In the genomic region with DNA sequence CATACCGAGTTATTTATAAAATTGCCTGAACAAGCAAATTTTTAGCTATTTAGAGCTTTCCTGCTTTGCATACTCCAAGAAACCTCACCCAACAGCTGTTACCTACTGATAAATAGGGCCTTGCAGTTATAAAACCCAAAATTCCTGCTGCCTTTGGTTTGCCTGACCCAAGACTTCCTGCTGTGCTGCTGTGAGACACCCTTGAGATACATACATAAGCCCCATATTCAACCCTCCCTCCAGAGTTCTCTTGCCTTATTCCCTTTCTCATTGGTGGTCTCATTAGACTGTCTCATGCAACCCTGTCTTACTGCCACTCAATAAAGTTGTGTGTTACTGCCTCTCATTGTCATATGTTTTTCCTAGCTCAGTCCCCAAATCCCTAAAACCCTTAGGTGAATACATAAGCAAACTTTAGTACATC, we compare ENCODE assay signal across 14 cellular contexts.
DNase-seq lines count a peak whose midpoint lies in the region; ATAC-seq, FAIRE-seq and TF ChIP-seq lines count a peak whose summit lies in the region.
"Had no signal": no experiment of that assay in that cellular context is flagged by ENCODE, and none has a peak within 500 bp of the region (broad histone marks: within the 10 kb centered on the region; RNA-seq: fewer than 3 reads in every experiment).

No MANE protein-coding gene starts in this region.

- H3K4me3 ChIP-seq in CD8-positive, alpha-beta memory T cell (ENCODE audit: low read length), result no peak overlapping the region
- peak overlapping the region; percentile 42 for H3K4me3 ChIP-seq in K562
- H3K4me3 ChIP-seq: GM12878 had no signal

- TF ChIP-seq POLR2A in K562 (conservative IDR thresholded peaks at IDR 0.05), result peak; percentile 65

- H3K27me3 ChIP-seq in CD8-positive, alpha-beta memory T cell (ENCODE audit: insufficient read depth, low read length, poor library complexity, severe bottlenecking), result no peaks in the 10 kb centered on the region
- no peaks in the 10 kb centered on the region for H3K27me3 ChIP-seq in K562 (ENCODE audit: control insufficient read depth in 2 of 2, insufficient read depth in 2 of 2, low read length in 2 of 2)

- in situ Hi-C loops in K562 (cut with MboI), result no loop called here

- no peak for TF ChIP-seq CTCF in K562 (IDR thresholded peaks at IDR 0.05 in 2 of 3, conservative IDR thresholded peaks at IDR 0.05 in 1 of 3; ENCODE audit: insufficient read depth in 2 of 3, low read depth in 1 of 3, low read length in 3 of 3)

- no peaks in the 10 kb centered on the region for H3K4me1 ChIP-seq in CD8-positive, alpha-beta memory T cell (ENCODE audit: insufficient read depth, low read length)
- peaks cover 3 to 5% of the 10 kb centered on the region in 2 experiments; a peak in 1 of 5 replicates for H3K4me1 ChIP-seq in K562 (replicated peaks in 1 of 2; ENCODE audit: control insufficient read depth in 2 of 2, insufficient read depth in 2 of 2, low read length in 2 of 2)

- H3K9me3 Mint-ChIP-seq in CD8-positive, alpha-beta memory T cell, result peaks cover 12 to 35% (median 18%) of the 10 kb centered on the region in 5 donors

- no peaks in the 10 kb centered on the region for H3K4me1 Mint-ChIP-seq in CD8-positive, alpha-beta memory T cell
- H3K4me1 Mint-ChIP-seq: IgD-negative memory B cell had no signal

- POLR2A ChIA-PET in CD8-positive, alpha-beta memory T cell (lab: Charles Lee), result no interaction called here
- POLR2A ChIA-PET in K562 (lab: Yijun Ruan, JAX), result interaction anchor here (0.8 to 2.4 kb wide), 8 partner anchors 9 to 76 kb away, joined by 3 to 13 read pairs (median 5); no protein-coding TSS in a partner anchor

- peak overlapping the region; percentile 78 for H3K4me2 ChIP-seq in K562 (ENCODE audit: insufficient read depth, low read length)

- no TSS peak for BruUV-seq in K562 (replicated peaks; lab: Mats Ljungman, UMichigan)

- peak overlapping the region in 1 of 2 experiments; percentile 71; a peak in 2 of 4 replicates for H3K9ac ChIP-seq in K562 (ENCODE audit: insufficient read depth in 1 of 2, low read depth in 2 of 2, low read length in 2 of 2)

- H3K36me3 Mint-ChIP-seq in CD8-positive, alpha-beta memory T cell, result peaks cover 0 to 19% (median 0%) of the 10 kb centered on the region in 3 donors

- peaks cover 93% of the 10 kb centered on the region for H3K79me2 ChIP-seq in K562 (ENCODE audit: control insufficient read depth, insufficient read depth, low read length)

- no peaks in the 10 kb centered on the region for H3K27me3 Mint-ChIP-seq in CD8-positive, alpha-beta memory T cell
- H3K27me3 Mint-ChIP-seq: IgD-negative memory B cell had no signal

- H3K9me3 ChIP-seq in CD8-positive, alpha-beta memory T cell (ENCODE audit: low read length), result peaks cover 5% of the 10 kb centered on the region
- H3K9me3 ChIP-seq in K562 (replicated peaks; ENCODE audit: control insufficient read depth, insufficient read depth, low read depth, low read length), result no peaks in the 10 kb centered on the region

- CTCF ChIA-PET in CD8-positive, alpha-beta memory T cell (lab: Charles Lee), result no interaction called here
- CTCF ChIA-PET in K562 (lab: Yijun Ruan, JAX; ENCODE audit: low intra/inter-chr PET ratio), result no interaction called here

- H4K20me1 ChIP-seq in K562 (replicated peaks; ENCODE audit: control insufficient read depth, insufficient read depth, low read length), result no peaks in the 10 kb centered on the region

- no peak for TF ChIP-seq RAD21 in K562 (CRISPR knock-in tag; conservative IDR thresholded peaks at IDR 0.05 in 1 of 2, IDR thresholded peaks at IDR 0.05 in 1 of 2)

- peak overlapping the region in 1 of 8 donors; percentile 16 for H3K27ac Mint-ChIP-seq in CD8-positive, alpha-beta memory T cell
- H3K27ac Mint-ChIP-seq: IgD-negative memory B cell had no signal

- FAIRE-seq in K562 (lab: Jason Lieb, UNC), result peak; percentile 85
- no peak for FAIRE-seq in HTR-8/SVneo (lab: Jason Lieb, UNC)
- FAIRE-seq: GM12878, GM18507 had no signal

- H3K36me3 ChIP-seq in CD8-positive, alpha-beta memory T cell (ENCODE audit: insufficient read depth, low read length), result no peaks in the 10 kb centered on the region
- peaks cover 7% of the 10 kb centered on the region; the same call in 2 of the 3 replicates for H3K36me3 ChIP-seq in K562 (ENCODE audit: control insufficient read depth, insufficient read depth, low read length)

- peak overlapping the region; percentile 55 for H3K27ac ChIP-seq in CD8-positive, alpha-beta memory T cell (ENCODE audit: low read depth, low read length)
- peak overlapping the region; percentile 88 for H3K27ac ChIP-seq in K562 (ENCODE audit: extremely low read depth, low read depth, low read length)

- WGBS in K562 (ENCODE audit: insufficient coverage, low coverage, missing lambda C conversion rate), result 0% methylated on average over 1 of the region's 1 CpG

- ATAC-seq in K562 (peak; percentile 76), HG03571 (IDR thresholded peaks at IDR 0.05; ENCODE audit: unreplicated experiment) (no peak)
- ATAC-seq: GM12878 had no signal

- H3K4me3 Mint-ChIP-seq in CD8-positive, alpha-beta memory T cell, result no peak overlapping the region

- H2AFZ ChIP-seq in K562 (ENCODE audit: low read depth, low read length), result no peak overlapping the region

- no peaks in the 10 kb centered on the region for H3K9me1 ChIP-seq in K562 (ENCODE audit: control insufficient read depth, insufficient read depth, low read length)

- intact Hi-C loops in K562 (cut with micrococcal nuclease), result loop anchor here (2.0 kb wide), 1 partner anchor 71 kb away; no protein-coding TSS in a partner anchor

- DNase-seq in CD8-positive, alpha-beta memory T cell, result no peak
- DNase-seq in NAMALWA (ENCODE audit: low spot score), result peak; percentile 72
- DNase-seq in RPMI8226, result peak; percentile 85
- peak; percentile 38 to 90 (median 59) for DNase-seq in K562 (ENCODE audit: extremely low read depth in 1 of 4, low spot score in 3 of 4)
- no peak for DNase-seq in HTR-8/SVneo (ENCODE audit: insufficient read length, low spot score)
- DNase-seq in H4 (ENCODE audit: low spot score), result no peak
- DNase-seq in activated naive CD4-positive, alpha-beta T cell treated with anti-CD3 and anti-CD28 coated beads, Interleukin-2, amount 50 U/mL, for 16 hours, result no peak
- DNase-seq: Calu3, DMS 273 treated with DMSO at 0.1 percent for 48 hours, H7 had no signal

- TF ChIP-seq EP300 in K562 (IDR thresholded peaks at IDR 0.05; ENCODE audit: low read length), result peak; percentile 66; the same call in 1 of the 2 replicates

TF ChIP-seq in K562, 482 proteins besides CTCF, POLR2A, EP300 and RAD21 (continues in another document):
- TF ChIP-seq MAFK (IDR thresholded peaks at IDR 0.05; ENCODE audit: low read length), result peak; percentile 64; the same call in 1 of the 2 replicates
- peak; percentile 50 for TF ChIP-seq NEUROD1 (IDR thresholded peaks at IDR 0.05; ENCODE audit: borderline replicate concordance, low read depth, low read length, partially characterized antibody)
- TF ChIP-seq, protein P1, sequence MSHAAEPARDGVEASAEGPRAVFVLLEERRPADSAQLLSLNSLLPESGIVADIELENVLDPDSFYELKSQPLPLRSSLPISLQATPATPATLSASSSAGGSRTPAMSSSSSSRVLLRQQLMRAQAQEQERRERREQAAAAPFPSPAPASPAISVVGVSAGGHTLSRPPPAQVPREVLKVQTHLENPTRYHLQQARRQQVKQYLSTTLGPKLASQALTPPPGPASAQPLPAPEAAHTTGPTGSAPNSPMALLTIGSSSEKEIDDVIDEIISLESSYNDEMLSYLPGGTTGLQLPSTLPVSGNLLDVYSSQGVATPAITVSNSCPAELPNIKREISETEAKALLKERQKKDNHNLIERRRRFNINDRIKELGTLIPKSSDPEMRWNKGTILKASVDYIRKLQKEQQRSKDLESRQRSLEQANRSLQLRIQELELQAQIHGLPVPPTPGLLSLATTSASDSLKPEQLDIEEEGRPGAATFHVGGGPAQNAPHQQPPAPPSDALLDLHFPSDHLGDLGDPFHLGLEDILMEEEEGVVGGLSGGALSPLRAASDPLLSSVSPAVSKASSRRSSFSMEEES (CRISPR knock-in tag; IDR thresholded peaks at IDR 0.05), result no peak
- TF ChIP-seq GATAD2A (IDR thresholded peaks at IDR 0.05), result 0 out of 2 replicates have a peak, but pooled peaks have one; percentile 26
- peak; percentile 86 for TF ChIP-seq C11orf30 (IDR thresholded peaks at IDR 0.05; ENCODE audit: low read depth)
- peak in 1 of 2 experiments; percentile 76; a peak in 1 of 4 replicates for TF ChIP-seq TEAD1 (CRISPR knock-in tag; IDR thresholded peaks at IDR 0.05)
- TF ChIP-seq, protein P2, sequence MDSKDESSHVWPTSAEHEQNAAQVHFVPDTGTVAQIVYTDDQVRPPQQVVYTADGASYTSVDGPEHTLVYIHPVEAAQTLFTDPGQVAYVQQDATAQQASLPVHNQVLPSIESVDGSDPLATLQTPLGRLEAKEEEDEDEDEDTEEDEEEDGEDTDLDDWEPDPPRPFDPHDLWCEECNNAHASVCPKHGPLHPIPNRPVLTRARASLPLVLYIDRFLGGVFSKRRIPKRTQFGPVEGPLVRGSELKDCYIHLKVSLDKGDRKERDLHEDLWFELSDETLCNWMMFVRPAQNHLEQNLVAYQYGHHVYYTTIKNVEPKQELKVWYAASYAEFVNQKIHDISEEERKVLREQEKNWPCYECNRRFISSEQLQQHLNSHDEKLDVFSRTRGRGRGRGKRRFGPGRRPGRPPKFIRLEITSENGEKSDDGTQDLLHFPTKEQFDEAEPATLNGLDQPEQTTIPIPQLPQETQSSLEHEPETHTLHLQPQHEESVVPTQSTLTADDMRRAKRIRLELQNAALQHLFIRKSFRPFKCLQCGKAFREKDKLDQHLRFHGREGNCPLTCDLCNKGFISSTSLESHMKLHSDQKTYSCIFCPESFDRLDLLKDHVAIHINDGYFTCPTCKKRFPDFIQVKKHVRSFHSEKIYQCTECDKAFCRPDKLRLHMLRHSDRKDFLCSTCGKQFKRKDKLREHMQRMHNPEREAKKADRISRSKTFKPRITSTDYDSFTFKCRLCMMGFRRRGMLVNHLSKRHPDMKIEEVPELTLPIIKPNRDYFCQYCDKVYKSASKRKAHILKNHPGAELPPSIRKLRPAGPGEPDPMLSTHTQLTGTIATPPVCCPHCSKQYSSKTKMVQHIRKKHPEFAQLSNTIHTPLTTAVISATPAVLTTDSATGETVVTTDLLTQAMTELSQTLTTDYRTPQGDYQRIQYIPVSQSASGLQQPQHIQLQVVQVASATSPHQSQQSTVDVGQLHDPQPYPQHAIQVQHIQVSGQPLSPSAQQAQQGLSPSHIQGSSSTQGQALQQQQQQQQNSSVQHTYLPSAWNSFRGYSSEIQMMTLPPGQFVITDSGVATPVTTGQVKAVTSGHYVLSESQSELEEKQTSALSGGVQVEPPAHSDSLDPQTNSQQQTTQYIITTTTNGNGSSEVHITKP (IDR thresholded peaks at IDR 0.05; ENCODE audit: partially characterized antibody), result peak; percentile 47
- no peak for TF ChIP-seq POLR2G (IDR thresholded peaks at IDR 0.05; ENCODE audit: low read depth, low read length)
- peak; percentile 53 for TF ChIP-seq TAF9B (IDR thresholded peaks at IDR 0.05; ENCODE audit: partially characterized antibody)
- peak in 1 of 2 experiments; percentile 56; a peak in 1 of 4 replicates for TF ChIP-seq RCOR1 (IDR thresholded peaks at IDR 0.05; ENCODE audit: borderline replicate concordance in 1 of 2, low read depth in 2 of 2, low read length in 2 of 2)
- TF ChIP-seq ZFPM2 (CRISPR knock-in tag; IDR thresholded peaks at IDR 0.05), result no peak
- peak; percentile 70; the same call in 1 of the 2 replicates for TF ChIP-seq SMAD4 (CRISPR knock-in tag; conservative IDR thresholded peaks at IDR 0.05)

Comparison
In these comparisons a context has a peak if more than half of its experiments do, and no peak if none do; other contexts are left out.
1. DNase-seq: peak in NAMALWA (single experiment), RPMI8226 (single experiment) and K562 (4 of 4); none in CD8-positive, alpha-beta memory T cell (0 of 5), HTR-8/SVneo (single experiment), H4 (single experiment) and activated naive CD4-positive, alpha-beta T cell treated with anti-CD3 and anti-CD28 coated beads, Interleukin-2, amount 50 U/mL, for 16 hours (single experiment).